In the genomic region with DNA sequence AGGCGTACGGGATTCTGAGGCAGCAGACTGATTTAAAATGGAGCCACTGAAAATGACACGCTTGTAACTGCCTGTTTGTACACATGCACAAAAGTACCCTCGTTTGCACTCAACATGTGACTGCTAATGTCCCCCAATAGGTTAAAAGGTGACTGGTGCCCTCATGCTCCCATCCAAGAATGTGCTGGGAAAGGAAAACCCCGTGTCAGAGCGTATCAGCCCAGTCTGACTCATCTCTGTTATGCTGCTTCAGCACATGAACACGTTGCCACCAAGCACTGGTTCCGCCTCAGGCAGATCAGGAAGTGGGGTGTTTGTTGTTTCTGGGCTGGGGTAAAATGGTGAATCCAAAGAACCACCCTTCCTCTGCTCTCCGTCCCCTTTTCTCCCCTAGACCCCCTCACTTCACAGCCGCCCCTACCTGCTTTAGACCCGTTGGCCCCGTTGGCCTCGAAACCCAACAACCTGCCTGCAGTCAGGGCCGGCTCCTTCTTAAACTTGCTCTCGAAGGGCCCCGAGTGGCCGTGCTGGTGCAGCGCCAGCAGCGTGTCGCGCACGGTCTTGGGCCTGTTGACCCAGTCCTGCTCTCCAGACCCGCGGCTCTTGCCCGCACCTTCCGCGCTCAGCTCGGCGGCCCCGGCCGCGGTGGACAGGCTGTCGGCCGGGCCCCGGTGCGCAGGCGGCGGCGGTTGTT, we compare ENCODE assay signal across 1 cellular context.
A peak's percentile ranks its signal among the peaks of the same experiment; 100 is the strongest.
TF ChIP-seq lines count a peak whose summit lies in the region.

No MANE protein-coding gene starts in this region.

TF ChIP-seq in GM12878, 131 proteins besides CTCF, POLR2A, EP300 and RAD21 (continued from another document):
- TF ChIP-seq PAX5 (IDR thresholded peaks at IDR 0.05; ENCODE audit: borderline replicate concordance, low read depth, low read length) (peak; percentile 68; the same call in 1 of the 2 replicates), IKZF2 (IDR thresholded peaks at IDR 0.05) (peak; percentile 87 to 95), BACH1 (IDR thresholded peaks at IDR 0.05; ENCODE audit: borderline replicate concordance) (peak; percentile 83; the same call in 1 of the 2 replicates), MEF2A (IDR thresholded peaks at IDR 0.05; ENCODE audit: insufficient read depth, low read depth, low read length) (0 out of 2 replicates have a peak, but pooled peaks have one; percentile 27), ZNF274 (IDR thresholded peaks at IDR 0.05; ENCODE audit: insufficient read depth, insufficient read length) (no peak), NFIC (IDR thresholded peaks at IDR 0.05; ENCODE audit: low read depth, low read length) (no peak), POLR2AphosphoS5 (IDR thresholded peaks at IDR 0.05; ENCODE audit: low read length) (peak; percentile 93), SREBF1 (IDR thresholded peaks at IDR 0.05; ENCODE audit: low read length) (no peak), MYB (IDR thresholded peaks at IDR 0.05; ENCODE audit: borderline replicate concordance, low read depth, low read length) (no peak), SMARCA5 (IDR thresholded peaks at IDR 0.05) (no peak), RCOR1 (conservative IDR thresholded peaks at IDR 0.05; ENCODE audit: low read depth, low read length) (0 out of 2 replicates have a peak, but pooled peaks have one; percentile 13), MEF2B (IDR thresholded peaks at IDR 0.05; ENCODE audit: partially characterized antibody, poor library complexity, severe bottlenecking) (peak; percentile 51), NR2C1 (IDR thresholded peaks at IDR 0.05) (no peak), SUZ12 (IDR thresholded peaks at IDR 0.05; ENCODE audit: unreplicated experiment) (no peak), ESRRA (IDR thresholded peaks at IDR 0.05; ENCODE audit: low read length) (no peak), SRF (IDR thresholded peaks at IDR 0.05; ENCODE audit: low read depth in 2 of 2, low read length in 2 of 2) (no peak), GATAD2B (conservative IDR thresholded peaks at IDR 0.05; ENCODE audit: low read depth) (no peak; the same call in 1 of the 2 replicates), IRF4 (IDR thresholded peaks at IDR 0.05; ENCODE audit: low read depth, low read length) (peak; percentile 58; the same call in 1 of the 2 replicates), BCL11A (IDR thresholded peaks at IDR 0.05; ENCODE audit: low read depth, low read length) (0 out of 2 replicates have a peak, but pooled peaks have one; percentile 37), SIX5 (IDR thresholded peaks at IDR 0.05; ENCODE audit: low read depth, low read length, severe bottlenecking) (no peak), LARP7 (IDR thresholded peaks at IDR 0.05) (no peak), CBX5 (IDR thresholded peaks at IDR 0.05; ENCODE audit: low read depth) (no peak), MTA3 (IDR thresholded peaks at IDR 0.05; ENCODE audit: borderline replicate concordance, low read length) (no peak), YY1 (IDR thresholded peaks at IDR 0.05; ENCODE audit: low read depth, low read length) (no peak; the same call in 1 of the 2 replicates), KAT2A (conservative IDR thresholded peaks at IDR 0.05; ENCODE audit: control insufficient read depth, low read depth, low read length) (no peak), RELA (IDR thresholded peaks at IDR 0.05; ENCODE audit: borderline replicate concordance, partially characterized antibody) (peak; percentile 81), EGR1 (IDR thresholded peaks at IDR 0.05; ENCODE audit: borderline replicate concordance in 1 of 2, low read depth in 2 of 2, low read length in 2 of 2) (no peak), NFYA (IDR thresholded peaks at IDR 0.05; ENCODE audit: borderline replicate concordance, low read depth, low read length) (no peak), SREBF2 (IDR thresholded peaks at IDR 0.05; ENCODE audit: low read length) (no peak)
- TF ChIP-seq, protein P1, sequence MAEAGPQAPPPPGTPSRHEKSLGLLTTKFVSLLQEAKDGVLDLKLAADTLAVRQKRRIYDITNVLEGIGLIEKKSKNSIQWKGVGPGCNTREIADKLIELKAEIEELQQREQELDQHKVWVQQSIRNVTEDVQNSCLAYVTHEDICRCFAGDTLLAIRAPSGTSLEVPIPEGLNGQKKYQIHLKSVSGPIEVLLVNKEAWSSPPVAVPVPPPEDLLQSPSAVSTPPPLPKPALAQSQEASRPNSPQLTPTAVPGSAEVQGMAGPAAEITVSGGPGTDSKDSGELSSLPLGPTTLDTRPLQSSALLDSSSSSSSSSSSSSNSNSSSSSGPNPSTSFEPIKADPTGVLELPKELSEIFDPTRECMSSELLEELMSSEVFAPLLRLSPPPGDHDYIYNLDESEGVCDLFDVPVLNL (IDR thresholded peaks at IDR 0.05; ENCODE audit: low read depth, low read length) = no peak
- TF ChIP-seq, protein P2, sequence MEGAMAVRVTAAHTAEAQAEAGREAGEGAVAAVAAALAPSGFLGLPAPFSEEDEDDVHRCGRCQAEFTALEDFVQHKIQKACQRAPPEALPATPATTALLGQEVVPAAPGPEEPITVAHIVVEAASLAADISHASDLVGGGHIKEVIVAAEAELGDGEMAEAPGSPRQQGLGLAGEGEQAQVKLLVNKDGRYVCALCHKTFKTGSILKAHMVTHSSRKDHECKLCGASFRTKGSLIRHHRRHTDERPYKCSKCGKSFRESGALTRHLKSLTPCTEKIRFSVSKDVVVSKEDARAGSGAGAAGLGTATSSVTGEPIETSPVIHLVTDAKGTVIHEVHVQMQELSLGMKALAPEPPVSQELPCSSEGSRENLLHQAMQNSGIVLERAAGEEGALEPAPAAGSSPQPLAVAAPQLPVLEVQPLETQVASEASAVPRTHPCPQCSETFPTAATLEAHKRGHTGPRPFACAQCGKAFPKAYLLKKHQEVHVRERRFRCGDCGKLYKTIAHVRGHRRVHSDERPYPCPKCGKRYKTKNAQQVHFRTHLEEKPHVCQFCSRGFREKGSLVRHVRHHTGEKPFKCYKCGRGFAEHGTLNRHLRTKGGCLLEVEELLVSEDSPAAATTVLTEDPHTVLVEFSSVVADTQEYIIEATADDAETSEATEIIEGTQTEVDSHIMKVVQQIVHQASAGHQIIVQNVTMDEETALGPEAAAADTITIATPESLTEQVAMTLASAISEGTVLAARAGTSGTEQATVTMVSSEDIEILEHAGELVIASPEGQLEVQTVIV (IDR thresholded peaks at IDR 0.05; ENCODE audit: borderline replicate concordance, partially characterized antibody) = peak; percentile 74
- TF ChIP-seq, protein P3, sequence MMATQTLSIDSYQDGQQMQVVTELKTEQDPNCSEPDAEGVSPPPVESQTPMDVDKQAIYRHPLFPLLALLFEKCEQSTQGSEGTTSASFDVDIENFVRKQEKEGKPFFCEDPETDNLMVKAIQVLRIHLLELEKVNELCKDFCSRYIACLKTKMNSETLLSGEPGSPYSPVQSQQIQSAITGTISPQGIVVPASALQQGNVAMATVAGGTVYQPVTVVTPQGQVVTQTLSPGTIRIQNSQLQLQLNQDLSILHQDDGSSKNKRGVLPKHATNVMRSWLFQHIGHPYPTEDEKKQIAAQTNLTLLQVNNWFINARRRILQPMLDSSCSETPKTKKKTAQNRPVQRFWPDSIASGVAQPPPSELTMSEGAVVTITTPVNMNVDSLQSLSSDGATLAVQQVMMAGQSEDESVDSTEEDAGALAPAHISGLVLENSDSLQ (IDR thresholded peaks at IDR 0.05) = 0 out of 2 replicates have a peak, but pooled peaks have one; percentile 53
- TF ChIP-seq, protein P4, sequence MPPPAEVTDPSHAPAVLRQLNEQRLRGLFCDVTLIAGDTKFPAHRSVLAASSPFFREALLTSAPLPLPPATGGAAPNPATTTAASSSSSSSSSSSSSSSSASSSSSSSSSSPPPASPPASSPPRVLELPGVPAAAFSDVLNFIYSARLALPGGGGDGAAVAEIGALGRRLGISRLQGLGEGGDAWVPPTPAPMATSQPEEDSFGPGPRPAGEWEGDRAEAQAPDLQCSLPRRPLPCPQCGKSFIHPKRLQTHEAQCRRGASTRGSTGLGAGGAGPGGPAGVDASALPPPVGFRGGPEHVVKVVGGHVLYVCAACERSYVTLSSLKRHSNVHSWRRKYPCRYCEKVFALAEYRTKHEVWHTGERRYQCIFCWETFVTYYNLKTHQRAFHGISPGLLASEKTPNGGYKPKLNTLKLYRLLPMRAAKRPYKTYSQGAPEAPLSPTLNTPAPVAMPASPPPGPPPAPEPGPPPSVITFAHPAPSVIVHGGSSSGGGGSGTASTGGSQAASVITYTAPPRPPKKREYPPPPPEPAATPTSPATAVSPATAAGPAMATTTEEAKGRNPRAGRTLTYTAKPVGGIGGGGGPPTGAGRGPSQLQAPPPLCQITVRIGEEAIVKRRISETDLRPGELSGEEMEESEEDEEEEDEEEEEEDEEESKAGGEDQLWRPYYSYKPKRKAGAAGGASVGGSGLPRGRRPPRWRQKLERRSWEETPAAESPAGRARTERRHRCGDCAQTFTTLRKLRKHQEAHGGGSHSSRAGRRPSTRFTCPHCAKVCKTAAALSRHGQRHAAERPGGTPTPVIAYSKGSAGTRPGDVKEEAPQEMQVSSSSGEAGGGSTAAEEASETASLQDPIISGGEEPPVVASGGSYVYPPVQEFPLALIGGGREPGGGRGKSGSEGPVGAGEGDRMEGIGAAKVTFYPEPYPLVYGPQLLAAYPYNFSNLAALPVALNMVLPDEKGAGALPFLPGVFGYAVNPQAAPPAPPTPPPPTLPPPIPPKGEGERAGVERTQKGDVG (CRISPR knock-in tag; IDR thresholded peaks at IDR 0.05) = no peak
